ENCODE assay signal across 8 cellular contexts in genomic region chr2:64873472-64873924, GRCh38.
DNase-seq lines count a peak whose midpoint lies in the region; ATAC-seq and TF ChIP-seq lines count a peak whose summit lies in the region.

No MANE protein-coding gene starts in this region.

- H3K27ac ChIP-seq in effector memory CD4-positive, alpha-beta T cell (ENCODE audit: insufficient read depth, low read length, poor library complexity, severe bottlenecking) = no peak overlapping the region
- H3K27ac ChIP-seq in muscle layer of colon (ENCODE audit: low read depth, low read length) = no peak overlapping the region

- no peaks in the 10 kb centered on the region for H3K36me3 Mint-ChIP-seq in activated CD4-positive, alpha-beta memory T cell treated with anti-CD3 and anti-CD28 coated beads for 36 hours

- POLR2A ChIA-PET in activated CD4-positive, alpha-beta memory T cell treated with anti-CD3 and anti-CD28 coated beads for 36 hours (lab: Charles Lee) = no interaction called here

- H3K9me3 ChIP-seq in BE2C (no peaks in the 10 kb centered on the region), muscle layer of colon (ENCODE audit: low read length) (no peaks in the 10 kb centered on the region)
- H3K9me3 ChIP-seq in effector memory CD4-positive, alpha-beta T cell (ENCODE audit: control insufficient read depth, low read length) = no peaks in the 10 kb centered on the region

- CTCF ChIA-PET in activated CD4-positive, alpha-beta memory T cell treated with anti-CD3 and anti-CD28 coated beads for 36 hours (lab: Charles Lee) = interaction anchor here (0.7 to 3.1 kb wide), 18 partner anchors 10 to 542 kb away, joined by 3 to 19 read pairs (median 4); partner anchors contain the start of gene AFTPH

- no peak overlapping the region for H3K9ac ChIP-seq in muscle layer of colon (ENCODE audit: low read length)

- H3K27me3 Mint-ChIP-seq in activated CD4-positive, alpha-beta memory T cell treated with anti-CD3 and anti-CD28 coated beads for 36 hours = peaks cover 2% of the 10 kb centered on the region

- intact Hi-C loops in activated CD4-positive, alpha-beta memory T cell treated with anti-CD3 and anti-CD28 coated beads for 36 hours (cut with micrococcal nuclease) = loop anchor here (1.0 to 10.0 kb wide), 4 partner anchors 286 to 809 kb away; no protein-coding TSS in a partner anchor

- DNase-seq in BE2C = peak; percentile 69
- DNase-seq in NCI-H526 treated with DMSO at 0.1 percent for 48 hours (lab: John Stamatoyannopoulos, UW) = peak; percentile 32
- DNase-seq in activated CD4-positive, alpha-beta memory T cell treated with anti-CD3 and anti-CD28 coated beads for 36 hours = peak; percentile 89
- peak; percentile 58 to 64 (median 59) for DNase-seq in effector memory CD4-positive, alpha-beta T cell
- peak; percentile 65 to 67 for DNase-seq in stimulated activated CD8-positive, alpha-beta memory T cell treated with anti-CD3 and anti-CD28 coated beads, Interleukin-7, amount 100 ng/mL, for 1 hour (ENCODE audit: low read depth in 2 of 2)

- H3K4me1 ChIP-seq in BE2C = no peaks in the 10 kb centered on the region
- peaks cover 6% of the 10 kb centered on the region for H3K4me1 ChIP-seq in effector memory CD4-positive, alpha-beta T cell (ENCODE audit: control insufficient read depth, insufficient read depth, low read length, poor library complexity, severe bottlenecking)
- peaks cover 5% of the 10 kb centered on the region for H3K4me1 ChIP-seq in muscle layer of colon (ENCODE audit: insufficient read depth, low read length)

- ATAC-seq in GM19023 (IDR thresholded peaks at IDR 0.05; ENCODE audit: unreplicated experiment) = peak; percentile 82
- peak; percentile 83 for ATAC-seq in HG03135 (IDR thresholded peaks at IDR 0.05; ENCODE audit: unreplicated experiment)

- no peaks in the 10 kb centered on the region for H3K36me3 ChIP-seq in BE2C
- H3K36me3 ChIP-seq in effector memory CD4-positive, alpha-beta T cell (ENCODE audit: control insufficient read depth, insufficient read depth, low read length) = no peaks in the 10 kb centered on the region
- H3K36me3 ChIP-seq in muscle layer of colon (ENCODE audit: insufficient read depth, low read length) = no peaks in the 10 kb centered on the region

- no peak overlapping the region for H3K4me3 ChIP-seq in BE2C (ENCODE audit: low read depth, low read length)
- peak overlapping the region; percentile 32 for H3K4me3 ChIP-seq in effector memory CD4-positive, alpha-beta T cell (ENCODE audit: insufficient read depth, low read depth, low read length, poor library complexity, severe bottlenecking)
- H3K4me3 ChIP-seq in muscle layer of colon (ENCODE audit: low read depth in 1 of 2, low read length in 2 of 2) = peak overlapping the region; percentile 41 to 46

- no peak overlapping the region for H3K27ac Mint-ChIP-seq in activated CD4-positive, alpha-beta memory T cell treated with anti-CD3 and anti-CD28 coated beads for 36 hours

- no peaks in the 10 kb centered on the region for H3K9me3 Mint-ChIP-seq in activated CD4-positive, alpha-beta memory T cell treated with anti-CD3 and anti-CD28 coated beads for 36 hours

- H3K27me3 ChIP-seq in BE2C (no peaks in the 10 kb centered on the region), muscle layer of colon (ENCODE audit: control insufficient read depth in 1 of 2, insufficient read depth in 2 of 2, low read length in 2 of 2) (no peaks in the 10 kb centered on the region)
- H3K27me3 ChIP-seq in effector memory CD4-positive, alpha-beta T cell (replicated peaks; ENCODE audit: control insufficient read depth, insufficient read depth, low read length, poor library complexity, severe bottlenecking) = no peaks in the 10 kb centered on the region

- peaks cover 7% of the 10 kb centered on the region for H3K4me1 Mint-ChIP-seq in activated CD4-positive, alpha-beta memory T cell treated with anti-CD3 and anti-CD28 coated beads for 36 hours (ENCODE audit: low read depth)

- peak; percentile 56 for TF ChIP-seq CTCF in BE2C (IDR thresholded peaks at IDR 0.05; ENCODE audit: low read depth, low read length)

- H3K4me3 Mint-ChIP-seq in activated CD4-positive, alpha-beta memory T cell treated with anti-CD3 and anti-CD28 coated beads for 36 hours = peak overlapping the region; percentile 23

Comparison
In these comparisons a context has a peak if more than half of its experiments do, and no peak if none do; other contexts are left out.
1. DNase-seq: peak in every context shown above with its lines; median percentile 89 in activated CD4-positive, alpha-beta memory T cell treated with anti-CD3 and anti-CD28 coated beads for 36 hours; 69 in BE2C; 66 in stimulated activated CD8-positive, alpha-beta memory T cell treated with anti-CD3 and anti-CD28 coated beads, Interleukin-7, amount 100 ng/mL, for 1 hour; 59 in effector memory CD4-positive, alpha-beta T cell; 32 in NCI-H526 treated with DMSO at 0.1 percent for 48 hours.